8 cellular contexts compared by ENCODE assay signal in the genomic region with DNA sequence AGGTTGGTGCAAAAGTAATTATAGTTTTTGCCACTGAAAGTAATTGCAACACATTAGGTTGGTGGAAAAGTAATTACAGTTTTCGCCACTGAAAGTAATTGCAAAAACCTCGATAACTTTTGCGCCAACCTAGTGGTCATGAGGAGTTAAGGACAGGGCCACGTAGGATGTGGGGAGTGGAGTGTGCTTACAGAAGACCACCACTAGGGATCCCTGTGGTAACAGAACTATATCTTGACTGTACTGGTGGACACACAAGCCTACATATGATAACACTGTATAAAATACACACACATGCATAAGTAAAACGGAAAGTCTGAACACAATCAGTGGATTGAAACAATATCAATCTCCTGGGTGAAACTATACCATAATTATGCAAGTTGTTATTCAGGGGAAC.
DNase-seq lines count a peak whose midpoint lies in the region; ATAC-seq and TF ChIP-seq lines count a peak whose summit lies in the region.

No MANE protein-coding gene starts in this region.

- H4K8ac ChIP-seq in mesendoderm (ENCODE audit: low read depth, low read length) = no peak overlapping the region

- H3K9ac ChIP-seq in SU-DHL-6 (ENCODE audit: low read length) (no peak overlapping the region), mesendoderm (ENCODE audit: low read length) (no peak overlapping the region)

- no peak overlapping the region for H2BK5ac ChIP-seq in mesendoderm (ENCODE audit: low read length)

- H2AFZ ChIP-seq in SU-DHL-6 (ENCODE audit: low read depth, low read length, severe bottlenecking) = no peak overlapping the region

- H4K5ac ChIP-seq in mesendoderm (ENCODE audit: low read length) = no peak overlapping the region

- H3K27me3 ChIP-seq in SU-DHL-6 (ENCODE audit: low read length) = no peaks in the 10 kb centered on the region
- H3K27me3 ChIP-seq in mesendoderm (ENCODE audit: insufficient read depth, low read length, poor library complexity) = no peaks in the 10 kb centered on the region
- H3K27me3 ChIP-seq in gastroesophageal sphincter = no peaks in the 10 kb centered on the region

- H3K18ac ChIP-seq in mesendoderm (ENCODE audit: low read length) = no peak overlapping the region

- no peak overlapping the region for H2BK120ac ChIP-seq in mesendoderm (ENCODE audit: low read depth, low read length)

- no peaks in the 10 kb centered on the region for H3K9me3 ChIP-seq in SU-DHL-6 (ENCODE audit: insufficient read depth, low read length)
- H3K9me3 ChIP-seq in gastroesophageal sphincter = peaks cover 0 to 2% (median 0%) of the 10 kb centered on the region in 3 donors

- H2AK5ac ChIP-seq in mesendoderm (ENCODE audit: low read length) = no peak overlapping the region

- no peaks in the 10 kb centered on the region for H3K79me1 ChIP-seq in mesendoderm (ENCODE audit: low read length)

- no peak overlapping the region for H2BK15ac ChIP-seq in mesendoderm (replicated peaks; ENCODE audit: low read depth)

- WGBS in mesendoderm (ENCODE audit: extremely low coverage, insufficient coverage, low lambda C conversion rate) = no CpG with 5 or more reads among the region's 5 CpGs
- 88 to 94% methylated on average over 4 to 5 of the region's 5 CpGs for WGBS in gastroesophageal sphincter (ENCODE audit: low coverage in 1 of 2), 2 donors

- H4K20me1 ChIP-seq in SU-DHL-6 (ENCODE audit: low read depth, low read length) = no peaks in the 10 kb centered on the region

- no peak overlapping the region for H3K27ac ChIP-seq in SU-DHL-6 (ENCODE audit: low read depth, low read length)
- H3K27ac ChIP-seq in mesendoderm (ENCODE audit: low read depth, low read length) = no peak overlapping the region
- no peak overlapping the region for H3K27ac ChIP-seq in gastroesophageal sphincter

- TF ChIP-seq EP300 in gastroesophageal sphincter (IDR thresholded peaks at IDR 0.05) = no peak

- no peaks in the 10 kb centered on the region for H3F3A ChIP-seq in SU-DHL-6 (ENCODE audit: insufficient read depth)

- H3K4ac ChIP-seq in mesendoderm (ENCODE audit: low read depth, low read length) = no peak overlapping the region

- no peak overlapping the region for H3K56ac ChIP-seq in mesendoderm (ENCODE audit: low read length)

- H3K9me2 ChIP-seq in SU-DHL-6 (replicated peaks; ENCODE audit: insufficient read depth, low read length) = no peaks in the 10 kb centered on the region

- no peak for TF ChIP-seq POLR2A in gastroesophageal sphincter (IDR thresholded peaks at IDR 0.05)

- H3K4me1 ChIP-seq in mesendoderm (ENCODE audit: control insufficient read depth, low read depth, low read length) = no peaks in the 10 kb centered on the region
- no peaks in the 10 kb centered on the region for H3K4me1 ChIP-seq in gastroesophageal sphincter

- DNase-seq in mesendoderm (peak; percentile 72), NCI-H1048 (lab: John Stamatoyannopoulos, UW) (no peak), T-helper 1 cell (no peak)

- H3K4me2 ChIP-seq in SU-DHL-6 (ENCODE audit: low read depth, low read length, poor library complexity, severe bottlenecking) = no peak overlapping the region
- H3K4me2 ChIP-seq in mesendoderm (ENCODE audit: low read length) = no peak overlapping the region

- H3K79me2 ChIP-seq in SU-DHL-6 (ENCODE audit: insufficient read depth, low read length) (no peaks in the 10 kb centered on the region), mesendoderm (ENCODE audit: control insufficient read depth, insufficient read depth, low read length) (no peaks in the 10 kb centered on the region)

- ATAC-seq in GM18519 (IDR thresholded peaks at IDR 0.05; ENCODE audit: low FRiP score, unreplicated experiment) (peak; percentile 71), HG03354 (IDR thresholded peaks at IDR 0.05; ENCODE audit: poor library complexity, severe bottlenecking, unreplicated experiment) (peak; percentile 88), gastroesophageal sphincter (no peak), GM21447 (IDR thresholded peaks at IDR 0.05; ENCODE audit: unreplicated experiment) (no peak)

- no peak overlapping the region for H3K23ac ChIP-seq in mesendoderm (ENCODE audit: low read length)

- peak; percentile 33 for TF ChIP-seq CTCF in SU-DHL-6 (IDR thresholded peaks at IDR 0.05; ENCODE audit: insufficient read depth, low read length, poor library complexity, severe bottlenecking)
- TF ChIP-seq CTCF in gastroesophageal sphincter (IDR thresholded peaks at IDR 0.05) = no peak

- no peaks in the 10 kb centered on the region for H3K36me3 ChIP-seq in SU-DHL-6 (ENCODE audit: low read length)
- no peaks in the 10 kb centered on the region for H3K36me3 ChIP-seq in mesendoderm (ENCODE audit: control insufficient read depth, insufficient read depth, low read length)
- H3K36me3 ChIP-seq in gastroesophageal sphincter = no peaks in the 10 kb centered on the region

- H3K4me3 ChIP-seq in SU-DHL-6 (ENCODE audit: insufficient read depth, low read length, poor library complexity, severe bottlenecking) (no peak overlapping the region), mesendoderm (ENCODE audit: low read length) (no peak overlapping the region), gastroesophageal sphincter (no peak overlapping the region)

Comparison
In these comparisons a context has a peak if more than half of its experiments do, and no peak if none do; other contexts are left out.
1. ATAC-seq: peak in GM18519 (single experiment) and HG03354 (single experiment); none in gastroesophageal sphincter (single experiment) and GM21447 (single experiment).